ENCODE assay signal across 8 cellular contexts in the genomic region with DNA sequence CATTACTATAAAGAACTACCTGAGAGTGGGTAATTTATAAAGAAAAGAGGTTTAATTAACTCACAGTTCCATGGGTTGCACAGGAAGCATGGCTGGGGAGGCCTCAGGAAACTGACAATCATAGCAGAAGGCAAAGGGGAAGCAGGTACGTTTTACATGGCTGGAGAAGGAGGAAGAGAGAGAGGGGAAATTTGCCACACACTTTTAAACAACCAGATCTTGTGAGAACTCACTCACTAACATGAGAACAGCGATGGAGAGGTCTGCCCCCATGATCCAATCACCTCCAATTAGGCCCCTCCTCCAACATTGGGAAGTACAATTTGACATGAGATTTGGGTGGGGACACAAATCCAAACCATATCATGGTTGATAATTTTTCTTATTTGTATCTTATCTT. TPM values are rescaled to one million over a fixed set of nuclear protein-coding genes. Genes with fewer than 3 reads are reported as not detected.
"Had no signal": no experiment of that assay in that cellular context is flagged by ENCODE, and none has a peak within 500 bp of the region (broad histone marks: within the 10 kb centered on the region; RNA-seq: fewer than 3 reads in every experiment).

No MANE protein-coding gene starts in this region.

- H3K4me3 ChIP-seq: GM12878 had no signal

- ATAC-seq: GM12878 had no signal

- FAIRE-seq: G401.6, GM12878, GM12891, GM12892, GM18507, GM19239 had no signal

- DNase-seq: GDM1, GF-D8 had no signal

RNA-seq across cellular contexts. Expression of gene PPP1R9A, which starts 51.8 kb away (rescaled TPM):
- total RNA-seq: GM12878 had no signal
